Comparison of ENCODE assay signal across 1 cellular context in the genomic region with DNA sequence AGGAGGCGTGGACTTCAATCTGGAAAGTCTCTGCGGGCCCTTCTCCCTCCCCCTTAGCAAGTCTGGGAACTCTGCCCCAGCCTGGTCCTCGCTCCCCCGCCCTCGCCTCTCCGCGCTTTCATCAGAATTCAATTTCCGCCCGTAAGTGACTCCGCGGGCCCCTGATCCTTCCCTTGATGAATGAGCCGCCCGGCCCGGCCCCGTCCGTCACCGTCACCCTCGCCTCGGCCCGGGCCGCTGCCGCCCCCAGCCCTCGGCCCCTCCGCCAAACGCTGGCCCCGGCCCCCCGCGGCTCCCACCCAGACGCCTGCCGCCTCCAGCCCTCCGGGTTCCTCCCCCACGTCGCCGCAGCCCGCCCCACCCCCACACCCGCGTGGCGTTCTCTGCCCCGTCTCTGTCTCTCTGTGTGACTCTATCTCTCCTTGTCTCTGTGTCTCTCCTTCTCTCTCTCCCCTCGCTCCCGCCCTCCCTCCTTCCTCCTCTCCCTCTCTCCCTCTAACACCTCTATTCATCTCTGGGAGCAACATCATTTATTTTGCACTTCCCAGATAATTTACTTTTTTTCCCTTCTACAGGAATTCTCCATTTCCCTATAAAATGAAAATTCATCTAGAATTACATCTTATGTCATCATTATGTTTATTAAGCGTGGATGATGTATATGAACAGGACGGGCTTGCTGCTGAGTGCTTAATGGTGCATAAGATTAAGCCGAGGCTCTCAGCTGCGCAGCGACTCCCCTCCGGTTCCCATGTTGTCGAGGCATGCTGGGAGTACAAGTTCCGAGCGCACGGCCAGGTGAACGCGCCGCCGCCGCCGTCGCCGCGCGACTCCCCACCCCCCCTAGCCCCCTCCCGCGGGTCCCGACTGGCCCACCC.
A peak's percentile ranks its signal among the peaks of the same experiment; 100 is the strongest.
TF ChIP-seq lines count a peak whose summit lies in the region.

No MANE protein-coding gene starts in this region.

TF ChIP-seq in H1, 55 proteins besides CTCF, POLR2A, EP300 and RAD21:
- TF ChIP-seq NRF1 (IDR thresholded peaks at IDR 0.05; ENCODE audit: low read depth, low read length) (no peak), KDM5A (IDR thresholded peaks at IDR 0.05; ENCODE audit: low read length) (no peak), RXRA (IDR thresholded peaks at IDR 0.05; ENCODE audit: insufficient read depth, low read depth, low read length) (no peak), CHD1 (IDR thresholded peaks at IDR 0.05; ENCODE audit: low read depth, low read length) (no peak), ASH2L (IDR thresholded peaks at IDR 0.05; ENCODE audit: low read length) (peak; percentile 15)
